ENCODE assay signal across 8 cellular contexts in genomic region chr3:138914870-138915502, GRCh38. TPM values are rescaled to one million over a fixed set of nuclear protein-coding genes. Genes with fewer than 3 reads are reported as not detected.
A peak's percentile ranks its signal among the peaks of the same experiment; 100 is the strongest.
DNase-seq lines count a peak whose midpoint lies in the region; ATAC-seq and TF ChIP-seq lines count a peak whose summit lies in the region.

No MANE protein-coding gene starts in this region.

- peak overlapping the region; percentile 87 for H3K4me3 Mint-ChIP-seq in chondrocyte (ENCODE audit: unreplicated experiment)
- peak overlapping the region; percentile 86 for H3K4me3 Mint-ChIP-seq in mesothelial cell of epicardium

- ATAC-seq in GM18511 (IDR thresholded peaks at IDR 0.05; ENCODE audit: unreplicated experiment) (peak; percentile 15), HG02642 (IDR thresholded peaks at IDR 0.05; ENCODE audit: poor library complexity, unreplicated experiment) (peak; percentile 21), GM21717 (IDR thresholded peaks at IDR 0.05; ENCODE audit: unreplicated experiment) (no peak)

- H3K36me3 Mint-ChIP-seq in chondrocyte (ENCODE audit: low read depth): no peaks in the 10 kb centered on the region
- H3K36me3 Mint-ChIP-seq in mesothelial cell of epicardium: no peaks in the 10 kb centered on the region

- H3K4me1 Mint-ChIP-seq in chondrocyte (ENCODE audit: low read depth) (peaks cover 5% of the 10 kb centered on the region), mesothelial cell of epicardium (peaks cover 8% of the 10 kb centered on the region)

- H3K9me3 Mint-ChIP-seq in chondrocyte (ENCODE audit: low read depth) (no peaks in the 10 kb centered on the region), mesothelial cell of epicardium (no peaks in the 10 kb centered on the region)

- DNase-seq in NOMO-1 treated with dmso at 0.1 percent for 144 hours (lab: John Stamatoyannopoulos, UW; ENCODE audit: unreplicated experiment) (peak; percentile 89), chondrocyte (ENCODE audit: low spot score) (no peak), mesothelial cell of epicardium (ENCODE audit: low spot score in 2 of 2, unreplicated experiment in 2 of 2) (no peak), NCI-H187 (lab: John Stamatoyannopoulos, UW) (no peak), NCI-H345 treated with DMSO at 0.1 percent for 48 hours (lab: John Stamatoyannopoulos, UW; ENCODE audit: unreplicated experiment) (no peak)

- no peak for TF ChIP-seq CTCF in chondrocyte (IDR thresholded peaks at IDR 0.05)
- TF ChIP-seq CTCF in mesothelial cell of epicardium (IDR thresholded peaks at IDR 0.05; ENCODE audit: unreplicated experiment): no peak

- peak overlapping the region; percentile 84 for H3K27ac Mint-ChIP-seq in chondrocyte (ENCODE audit: unreplicated experiment)
- peak overlapping the region; percentile 91 for H3K27ac Mint-ChIP-seq in mesothelial cell of epicardium

- H3K27me3 Mint-ChIP-seq in chondrocyte (ENCODE audit: low read depth) (no peaks in the 10 kb centered on the region), mesothelial cell of epicardium (ENCODE audit: low read depth) (peaks cover 2% of the 10 kb centered on the region)

RNA-seq across cellular contexts. Expression of gene FOXL2, which starts 32.0 kb away (rescaled TPM):
- total RNA-seq in chondrocyte (0.18 to 0.22 TPM in 2 of 3 replicates, not detected in the other), mesothelial cell of epicardium (not detected in 3 replicates)

RNA-seq across cellular contexts. Expression of gene FOXL2NB, which starts 32.0 kb away (rescaled TPM):
- total RNA-seq in chondrocyte (0.17 to 0.28 TPM in 2 of 3 replicates, not detected in the other), mesothelial cell of epicardium (not detected in 3 replicates)
